8 cellular contexts compared by ENCODE assay signal in genomic region chr4:139808381-139809206, GRCh38.
DNase-seq lines count a peak whose midpoint lies in the region; ATAC-seq and TF ChIP-seq lines count a peak whose summit lies in the region.

No MANE protein-coding gene starts in this region.

- H3K27me3 ChIP-seq in esophagus muscularis mucosa (no peaks in the 10 kb centered on the region), neural progenitor cell (no peaks in the 10 kb centered on the region)

- H3K4me2 ChIP-seq in neural progenitor cell = peak overlapping the region; percentile 49

- peaks cover 7% of the 10 kb centered on the region for H3K36me3 Mint-ChIP-seq in neural progenitor cell
- H3K36me3 Mint-ChIP-seq in immature natural killer cell = peaks cover 0 to 4% (median 0%) of the 10 kb centered on the region in 3 donors

- no peaks in the 10 kb centered on the region for H3K79me2 ChIP-seq in neural progenitor cell (ENCODE audit: low read depth)

- H3F3A ChIP-seq in neural progenitor cell (ENCODE audit: low read depth) = peaks cover 19% of the 10 kb centered on the region

- peaks cover 45% of the 10 kb centered on the region for H3K4me1 Mint-ChIP-seq in neural progenitor cell
- H3K4me1 Mint-ChIP-seq in immature natural killer cell = peaks cover 16 to 34% of the 10 kb centered on the region in 2 donors

- WGBS in esophagus muscularis mucosa = 50% methylated on average over 7 of the region's 7 CpGs

- H3K9me3 ChIP-seq in esophagus muscularis mucosa = peaks cover 0 to 9% (median 4%) of the 10 kb centered on the region in 4 donors
- H3K9me3 ChIP-seq in neural progenitor cell (ENCODE audit: low read depth) = peaks cover 10% of the 10 kb centered on the region

- peaks cover 21 to 30% (median 24%) of the 10 kb centered on the region in 4 donors for H3K4me1 ChIP-seq in esophagus muscularis mucosa
- peaks cover 26% of the 10 kb centered on the region for H3K4me1 ChIP-seq in neural progenitor cell

- H3K4me3 ChIP-seq in esophagus muscularis mucosa = no peak overlapping the region
- H3K4me3 ChIP-seq in neural progenitor cell = no peak overlapping the region

- H3K9me3 Mint-ChIP-seq in neural progenitor cell = peaks cover 18% of the 10 kb centered on the region
- no peaks in the 10 kb centered on the region for H3K9me3 Mint-ChIP-seq in immature natural killer cell

- no peak overlapping the region for H3K4me3 Mint-ChIP-seq in neural progenitor cell
- H3K4me3 Mint-ChIP-seq in immature natural killer cell = peak overlapping the region in 1 of 5 donors; percentile 44

- no peak overlapping the region for H3K9ac ChIP-seq in neural progenitor cell

- H4K20me1 ChIP-seq in neural progenitor cell (ENCODE audit: low read depth) = no peaks in the 10 kb centered on the region

- TF ChIP-seq CTCF in esophagus muscularis mucosa (IDR thresholded peaks at IDR 0.05) = no peak
- no peak for TF ChIP-seq CTCF in neural progenitor cell (IDR thresholded peaks at IDR 0.05)

- no peak for ATAC-seq in GM19328 (IDR thresholded peaks at IDR 0.05; ENCODE audit: unreplicated experiment)

- H3K27ac ChIP-seq in esophagus muscularis mucosa (replicated peaks in 1 of 4) (peak overlapping the region in 3 of 4 donors; percentile 5 to 48 (median 37)), neural progenitor cell (peak overlapping the region; percentile 92)

- DNase-seq in EH (ENCODE audit: low read depth) (peak; percentile 38), NCI-H2081 treated with DMSO at 0.1 percent for 48 hours (lab: John Stamatoyannopoulos, UW) (peak; percentile 63), esophagus muscularis mucosa (ENCODE audit: extremely low spot score) (no peak), neural progenitor cell (ENCODE audit: low spot score) (peak; percentile 84), NCI-H524 treated with DMSO at 0.1 percent for 48 hours (lab: John Stamatoyannopoulos, UW) (no peak), immature natural killer cell (no peak), GM03348 (ENCODE audit: low spot score) (no peak)

- no peak overlapping the region for H2AFZ ChIP-seq in neural progenitor cell (replicated peaks)

- H3K27me3 Mint-ChIP-seq in neural progenitor cell (ENCODE audit: insufficient read depth, low read depth) (no peaks in the 10 kb centered on the region), immature natural killer cell (ENCODE audit: low read depth in 3 of 3) (peaks cover 0 to 2% (median 1%) of the 10 kb centered on the region in 3 donors)

- H3K27ac Mint-ChIP-seq in neural progenitor cell = peak overlapping the region; percentile 97
- H3K27ac Mint-ChIP-seq in immature natural killer cell = peak overlapping the region in 3 of 6 donors; percentile 13 to 72 (median 36)

- intact Hi-C loops in esophagus muscularis mucosa (cut with DNase I) = no loop called here

- no peak for TF ChIP-seq POLR2A in esophagus muscularis mucosa (IDR thresholded peaks at IDR 0.05; ENCODE audit: low read depth)

- no peak for TF ChIP-seq EP300 in esophagus muscularis mucosa (IDR thresholded peaks at IDR 0.05)

- H3K36me3 ChIP-seq in esophagus muscularis mucosa = no peaks in the 10 kb centered on the region
- H3K36me3 ChIP-seq in neural progenitor cell = no peaks in the 10 kb centered on the region

Comparison
In these comparisons a context has a peak if more than half of its experiments do, and no peak if none do; other contexts are left out.
1. DNase-seq: peak in EH (single experiment), NCI-H2081 treated with DMSO at 0.1 percent for 48 hours (single experiment) and neural progenitor cell (single experiment); none in esophagus muscularis mucosa (single experiment), NCI-H524 treated with DMSO at 0.1 percent for 48 hours (single experiment), immature natural killer cell (0 of 3) and GM03348 (single experiment).